In the genomic region with DNA sequence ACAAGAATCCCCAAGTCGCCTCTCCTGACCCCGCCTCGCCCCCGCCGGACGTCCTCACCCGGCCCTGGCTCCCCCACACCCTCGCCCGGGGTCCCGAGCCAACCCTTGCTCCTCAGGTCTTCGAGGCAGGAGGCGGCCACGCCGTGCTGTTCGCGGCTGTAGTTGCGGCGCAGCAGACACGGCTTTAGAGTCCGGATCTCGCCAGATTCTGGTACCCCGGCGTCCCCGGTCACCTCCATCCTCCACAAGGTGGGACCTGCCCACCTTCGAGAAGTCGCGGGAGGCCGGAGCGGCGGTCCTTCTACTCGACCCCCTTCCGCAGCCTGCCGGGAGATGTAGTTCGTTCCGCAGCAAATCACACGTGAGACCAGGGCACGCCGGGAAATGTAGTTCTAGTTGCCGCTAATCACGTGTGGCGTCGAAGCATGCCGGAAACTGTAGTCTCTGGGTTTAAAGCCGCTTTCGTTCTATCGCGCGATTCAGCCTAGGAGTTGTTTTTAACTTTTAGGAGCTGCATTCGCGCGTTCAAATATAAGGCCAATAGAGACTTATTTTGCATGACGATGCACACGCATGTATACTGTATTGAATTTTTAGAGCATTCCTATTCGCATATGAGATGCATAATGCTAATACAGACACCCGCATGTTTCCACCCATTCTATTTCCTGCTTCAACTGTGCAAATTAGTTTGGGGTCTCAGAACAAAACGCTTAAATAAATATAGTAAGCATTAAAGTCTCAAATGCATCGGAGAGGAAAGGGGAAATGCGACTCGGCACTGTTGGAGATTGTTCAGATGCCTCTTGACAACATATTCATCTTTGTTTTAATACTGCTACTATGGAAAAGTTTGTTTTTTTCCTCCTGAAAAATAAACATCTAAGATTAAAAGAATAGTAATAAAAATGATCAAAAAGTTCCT, we compare ENCODE assay signal across 1 cellular context.
TF ChIP-seq lines count a peak whose summit lies in the region.

A gene with protein sequence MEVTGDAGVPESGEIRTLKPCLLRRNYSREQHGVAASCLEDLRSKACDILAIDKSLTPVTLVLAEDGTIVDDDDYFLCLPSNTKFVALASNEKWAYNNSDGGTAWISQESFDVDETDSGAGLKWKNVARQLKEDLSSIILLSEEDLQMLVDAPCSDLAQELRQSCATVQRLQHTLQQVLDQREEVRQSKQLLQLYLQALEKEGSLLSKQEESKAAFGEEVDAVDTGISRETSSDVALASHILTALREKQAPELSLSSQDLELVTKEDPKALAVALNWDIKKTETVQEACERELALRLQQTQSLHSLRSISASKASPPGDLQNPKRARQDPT (minus strand): TSS at position 310 of the 925 bp plus-strand sequence. CDS start 71 bp downstream, at position 239.

TF ChIP-seq in K562, 482 proteins besides CTCF, POLR2A, EP300 and RAD21 (continued from another document and continues in another):
- peak; percentile 42; the same call in 1 of the 2 replicates for TF ChIP-seq RFX5 (IDR thresholded peaks at IDR 0.05; ENCODE audit: low read depth, low read length)
- TF ChIP-seq TEAD1 (CRISPR knock-in tag; IDR thresholded peaks at IDR 0.05), result peak; percentile 63 to 94; a peak in 3 of 4 replicates
- peak; percentile 67; the same call in 1 of the 2 replicates for TF ChIP-seq KLF6 (CRISPR knock-in tag; IDR thresholded peaks at IDR 0.05; ENCODE audit: borderline replicate concordance)
- no peak for TF ChIP-seq TCFL5 (CRISPR knock-in tag; conservative IDR thresholded peaks at IDR 0.05)
- TF ChIP-seq MAZ (CRISPR knock-in tag; conservative IDR thresholded peaks at IDR 0.05 in 1 of 2, IDR thresholded peaks at IDR 0.05 in 1 of 2), result peak; percentile 88 to 90
- TF ChIP-seq ZNF212 (CRISPR knock-in tag; IDR thresholded peaks at IDR 0.05), result 0 out of 2 replicates have a peak, but pooled peaks have one; percentile 37
- no peak; the same call in none of the 2 replicates for TF ChIP-seq RB1 (IDR thresholded peaks at IDR 0.05; ENCODE audit: low read depth)
- TF ChIP-seq NUFIP1 (IDR thresholded peaks at IDR 0.05; ENCODE audit: partially characterized antibody), result no peak
- TF ChIP-seq MTA3 (IDR thresholded peaks at IDR 0.05; ENCODE audit: borderline replicate concordance), result peak; percentile 82; the same call in 1 of the 2 replicates
- TF ChIP-seq NELFE (IDR thresholded peaks at IDR 0.05; ENCODE audit: insufficient read depth, insufficient read length), result no peak
- peak; percentile 76 for TF ChIP-seq KLF13 (tag; IDR thresholded peaks at IDR 0.05; ENCODE audit: borderline replicate concordance, low read depth)
- TF ChIP-seq POLR2AphosphoS2 (IDR thresholded peaks at IDR 0.05; ENCODE audit: low read length), result no peak
- TF ChIP-seq GTF2A2 (tag; IDR thresholded peaks at IDR 0.05), result no peak
- peak; percentile 97 for TF ChIP-seq CHD2 (IDR thresholded peaks at IDR 0.05; ENCODE audit: low read depth, low read length)
- TF ChIP-seq ZFPM2 (CRISPR knock-in tag; IDR thresholded peaks at IDR 0.05), result no peak
- TF ChIP-seq NCOR1 (IDR thresholded peaks at IDR 0.05), result no peak; the same call in 1 of the 2 replicates
- TF ChIP-seq FIP1L1 (IDR thresholded peaks at IDR 0.05; ENCODE audit: low read depth, low read length, poor library complexity, severe bottlenecking), result no peak
- no peak for TF ChIP-seq SRSF3 (IDR thresholded peaks at IDR 0.05; ENCODE audit: insufficient read depth, low read length)
- no peak for TF ChIP-seq ZNF316 (IDR thresholded peaks at IDR 0.05)
- no peak for TF ChIP-seq PTTG1 (tag; IDR thresholded peaks at IDR 0.05; ENCODE audit: low read depth)
- peak; percentile 77; the same call in 1 of the 2 replicates for TF ChIP-seq ZNF76 (CRISPR knock-in tag; IDR thresholded peaks at IDR 0.05; ENCODE audit: borderline replicate concordance)
- no peak for TF ChIP-seq ZNF780A (CRISPR knock-in tag; IDR thresholded peaks at IDR 0.05)
- no peak for TF ChIP-seq RBM22 (IDR thresholded peaks at IDR 0.05; ENCODE audit: low read depth, low read length, poor library complexity, severe bottlenecking)
- no peak for TF ChIP-seq FOXA1 (IDR thresholded peaks at IDR 0.05; ENCODE audit: borderline replicate concordance)
- TF ChIP-seq ZNF766 (CRISPR knock-in tag; conservative IDR thresholded peaks at IDR 0.05), result peak; percentile 96
- 0 out of 2 replicates have a peak, but pooled peaks have one; percentile 35 for TF ChIP-seq NCOA6 (IDR thresholded peaks at IDR 0.05)
- no peak; the same call in 1 of the 2 replicates for TF ChIP-seq NCOA1 (IDR thresholded peaks at IDR 0.05; ENCODE audit: low read depth)
- no peak for TF ChIP-seq ZNF263 (CRISPR knock-in tag; IDR thresholded peaks at IDR 0.05; ENCODE audit: borderline replicate concordance)
- peak; percentile 38; the same call in 1 of the 2 replicates for TF ChIP-seq MAFF (IDR thresholded peaks at IDR 0.05; ENCODE audit: low read length)
- peak; percentile 59 to 83; a peak in 3 of 4 replicates for TF ChIP-seq RCOR1 (IDR thresholded peaks at IDR 0.05; ENCODE audit: borderline replicate concordance in 1 of 2, low read depth in 2 of 2, low read length in 2 of 2)
- TF ChIP-seq MEF2A (IDR thresholded peaks at IDR 0.05; ENCODE audit: control insufficient read depth, low read depth, low read length), result no peak
- TF ChIP-seq, protein P1, sequence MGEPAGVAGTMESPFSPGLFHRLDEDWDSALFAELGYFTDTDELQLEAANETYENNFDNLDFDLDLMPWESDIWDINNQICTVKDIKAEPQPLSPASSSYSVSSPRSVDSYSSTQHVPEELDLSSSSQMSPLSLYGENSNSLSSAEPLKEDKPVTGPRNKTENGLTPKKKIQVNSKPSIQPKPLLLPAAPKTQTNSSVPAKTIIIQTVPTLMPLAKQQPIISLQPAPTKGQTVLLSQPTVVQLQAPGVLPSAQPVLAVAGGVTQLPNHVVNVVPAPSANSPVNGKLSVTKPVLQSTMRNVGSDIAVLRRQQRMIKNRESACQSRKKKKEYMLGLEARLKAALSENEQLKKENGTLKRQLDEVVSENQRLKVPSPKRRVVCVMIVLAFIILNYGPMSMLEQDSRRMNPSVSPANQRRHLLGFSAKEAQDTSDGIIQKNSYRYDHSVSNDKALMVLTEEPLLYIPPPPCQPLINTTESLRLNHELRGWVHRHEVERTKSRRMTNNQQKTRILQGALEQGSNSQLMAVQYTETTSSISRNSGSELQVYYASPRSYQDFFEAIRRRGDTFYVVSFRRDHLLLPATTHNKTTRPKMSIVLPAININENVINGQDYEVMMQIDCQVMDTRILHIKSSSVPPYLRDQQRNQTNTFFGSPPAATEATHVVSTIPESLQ (CRISPR knock-in tag; IDR thresholded peaks at IDR 0.05), result no peak; the same call in 1 of the 2 replicates
- TF ChIP-seq STAT5B (CRISPR knock-in tag; IDR thresholded peaks at IDR 0.05), result no peak
- TF ChIP-seq MCM3 (IDR thresholded peaks at IDR 0.05), result no peak
- TF ChIP-seq, protein P2, sequence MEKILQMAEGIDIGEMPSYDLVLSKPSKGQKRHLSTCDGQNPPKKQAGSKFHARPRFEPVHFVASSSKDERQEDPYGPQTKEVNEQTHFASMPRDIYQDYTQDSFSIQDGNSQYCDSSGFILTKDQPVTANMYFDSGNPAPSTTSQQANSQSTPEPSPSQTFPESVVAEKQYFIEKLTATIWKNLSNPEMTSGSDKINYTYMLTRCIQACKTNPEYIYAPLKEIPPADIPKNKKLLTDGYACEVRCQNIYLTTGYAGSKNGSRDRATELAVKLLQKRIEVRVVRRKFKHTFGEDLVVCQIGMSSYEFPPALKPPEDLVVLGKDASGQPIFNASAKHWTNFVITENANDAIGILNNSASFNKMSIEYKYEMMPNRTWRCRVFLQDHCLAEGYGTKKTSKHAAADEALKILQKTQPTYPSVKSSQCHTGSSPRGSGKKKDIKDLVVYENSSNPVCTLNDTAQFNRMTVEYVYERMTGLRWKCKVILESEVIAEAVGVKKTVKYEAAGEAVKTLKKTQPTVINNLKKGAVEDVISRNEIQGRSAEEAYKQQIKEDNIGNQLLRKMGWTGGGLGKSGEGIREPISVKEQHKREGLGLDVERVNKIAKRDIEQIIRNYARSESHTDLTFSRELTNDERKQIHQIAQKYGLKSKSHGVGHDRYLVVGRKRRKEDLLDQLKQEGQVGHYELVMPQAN (IDR thresholded peaks at IDR 0.05; ENCODE audit: borderline replicate concordance), result peak; percentile 73; the same call in 1 of the 2 replicates
- no peak for TF ChIP-seq TEAD2 (tag; IDR thresholded peaks at IDR 0.05)
- TF ChIP-seq SMARCA5 (IDR thresholded peaks at IDR 0.05), result no peak
- TF ChIP-seq, protein P3, sequence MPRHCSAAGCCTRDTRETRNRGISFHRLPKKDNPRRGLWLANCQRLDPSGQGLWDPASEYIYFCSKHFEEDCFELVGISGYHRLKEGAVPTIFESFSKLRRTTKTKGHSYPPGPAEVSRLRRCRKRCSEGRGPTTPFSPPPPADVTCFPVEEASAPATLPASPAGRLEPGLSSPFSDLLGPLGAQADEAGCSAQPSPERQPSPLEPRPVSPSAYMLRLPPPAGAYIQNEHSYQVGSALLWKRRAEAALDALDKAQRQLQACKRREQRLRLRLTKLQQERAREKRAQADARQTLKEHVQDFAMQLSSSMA (CRISPR knock-in tag; IDR thresholded peaks at IDR 0.05), result no peak
- peak; percentile 77; the same call in 1 of the 2 replicates for TF ChIP-seq DMBX1 (CRISPR knock-in tag; IDR thresholded peaks at IDR 0.05; ENCODE audit: borderline replicate concordance)
- TF ChIP-seq, protein P4, sequence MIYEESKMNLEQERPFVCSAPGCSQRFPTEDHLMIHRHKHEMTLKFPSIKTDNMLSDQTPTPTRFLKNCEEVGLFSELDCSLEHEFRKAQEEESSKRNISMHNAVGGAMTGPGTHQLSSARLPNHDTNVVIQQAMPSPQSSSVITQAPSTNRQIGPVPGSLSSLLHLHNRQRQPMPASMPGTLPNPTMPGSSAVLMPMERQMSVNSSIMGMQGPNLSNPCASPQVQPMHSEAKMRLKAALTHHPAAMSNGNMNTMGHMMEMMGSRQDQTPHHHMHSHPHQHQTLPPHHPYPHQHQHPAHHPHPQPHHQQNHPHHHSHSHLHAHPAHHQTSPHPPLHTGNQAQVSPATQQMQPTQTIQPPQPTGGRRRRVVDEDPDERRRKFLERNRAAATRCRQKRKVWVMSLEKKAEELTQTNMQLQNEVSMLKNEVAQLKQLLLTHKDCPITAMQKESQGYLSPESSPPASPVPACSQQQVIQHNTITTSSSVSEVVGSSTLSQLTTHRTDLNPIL (CRISPR knock-in tag; IDR thresholded peaks at IDR 0.05), result no peak
- TF ChIP-seq, protein P5, sequence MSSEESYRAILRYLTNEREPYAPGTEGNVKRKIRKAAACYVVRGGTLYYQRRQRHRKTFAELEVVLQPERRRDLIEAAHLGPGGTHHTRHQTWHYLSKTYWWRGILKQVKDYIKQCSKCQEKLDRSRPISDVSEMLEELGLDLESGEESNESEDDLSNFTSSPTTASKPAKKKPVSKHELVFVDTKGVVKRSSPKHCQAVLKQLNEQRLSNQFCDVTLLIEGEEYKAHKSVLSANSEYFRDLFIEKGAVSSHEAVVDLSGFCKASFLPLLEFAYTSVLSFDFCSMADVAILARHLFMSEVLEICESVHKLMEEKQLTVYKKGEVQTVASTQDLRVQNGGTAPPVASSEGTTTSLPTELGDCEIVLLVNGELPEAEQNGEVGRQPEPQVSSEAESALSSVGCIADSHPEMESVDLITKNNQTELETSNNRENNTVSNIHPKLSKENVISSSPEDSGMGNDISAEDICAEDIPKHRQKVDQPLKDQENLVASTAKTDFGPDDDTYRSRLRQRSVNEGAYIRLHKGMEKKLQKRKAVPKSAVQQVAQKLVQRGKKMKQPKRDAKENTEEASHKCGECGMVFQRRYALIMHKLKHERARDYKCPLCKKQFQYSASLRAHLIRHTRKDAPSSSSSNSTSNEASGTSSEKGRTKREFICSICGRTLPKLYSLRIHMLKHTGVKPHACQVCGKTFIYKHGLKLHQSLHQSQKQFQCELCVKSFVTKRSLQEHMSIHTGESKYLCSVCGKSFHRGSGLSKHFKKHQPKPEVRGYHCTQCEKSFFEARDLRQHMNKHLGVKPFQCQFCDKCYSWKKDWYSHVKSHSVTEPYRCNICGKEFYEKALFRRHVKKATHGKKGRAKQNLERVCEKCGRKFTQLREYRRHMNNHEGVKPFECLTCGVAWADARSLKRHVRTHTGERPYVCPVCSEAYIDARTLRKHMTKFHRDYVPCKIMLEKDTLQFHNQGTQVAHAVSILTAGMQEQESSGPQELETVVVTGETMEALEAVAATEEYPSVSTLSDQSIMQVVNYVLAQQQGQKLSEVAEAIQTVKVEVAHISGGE (CRISPR knock-in tag; IDR thresholded peaks at IDR 0.05), result peak in 1 of 3 experiments; percentile 93; a peak in 2 of 6 replicates
- TF ChIP-seq SOX6 (IDR thresholded peaks at IDR 0.05), result no peak; the same call in 1 of the 2 replicates
- TF ChIP-seq, protein P6, sequence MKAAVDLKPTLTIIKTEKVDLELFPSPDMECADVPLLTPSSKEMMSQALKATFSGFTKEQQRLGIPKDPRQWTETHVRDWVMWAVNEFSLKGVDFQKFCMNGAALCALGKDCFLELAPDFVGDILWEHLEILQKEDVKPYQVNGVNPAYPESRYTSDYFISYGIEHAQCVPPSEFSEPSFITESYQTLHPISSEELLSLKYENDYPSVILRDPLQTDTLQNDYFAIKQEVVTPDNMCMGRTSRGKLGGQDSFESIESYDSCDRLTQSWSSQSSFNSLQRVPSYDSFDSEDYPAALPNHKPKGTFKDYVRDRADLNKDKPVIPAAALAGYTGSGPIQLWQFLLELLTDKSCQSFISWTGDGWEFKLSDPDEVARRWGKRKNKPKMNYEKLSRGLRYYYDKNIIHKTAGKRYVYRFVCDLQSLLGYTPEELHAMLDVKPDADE (conservative IDR thresholded peaks at IDR 0.05; ENCODE audit: control insufficient read depth, low read depth, low read length), result peak; percentile 100
- peak; percentile 89; the same call in 1 of the 2 replicates for TF ChIP-seq ETV5 (CRISPR knock-in tag; IDR thresholded peaks at IDR 0.05; ENCODE audit: low read depth)
- no peak for TF ChIP-seq ZKSCAN3 (CRISPR knock-in tag; IDR thresholded peaks at IDR 0.05)
- TF ChIP-seq CREM (IDR thresholded peaks at IDR 0.05; ENCODE audit: low read depth), result peak; percentile 97
- TF ChIP-seq EZH2 (IDR thresholded peaks at IDR 0.05; ENCODE audit: borderline replicate concordance, low read depth, low read length), result no peak
